Comparison of ENCODE assay signal across 18 cellular contexts in genomic region chr5:159899067-159900049, GRCh38. TPM values are rescaled to one million over a fixed set of nuclear protein-coding genes. Genes with fewer than 3 reads are reported as not detected.
A peak's percentile ranks its signal among the peaks of the same experiment; 100 is the strongest.
DNase-seq lines count a peak whose midpoint lies in the region; ATAC-seq and TF ChIP-seq lines count a peak whose summit lies in the region.
"Had no signal": no experiment of that assay in that cellular context is flagged by ENCODE, and none has a peak within 500 bp of the region (broad histone marks: within the 10 kb centered on the region; RNA-seq: fewer than 3 reads in every experiment).

No MANE protein-coding gene starts in this region.

- H3K27me3 Mint-ChIP-seq in MCF 10A (ENCODE audit: insufficient read depth, unreplicated experiment) = no peaks in the 10 kb centered on the region

- H3K9me3 ChIP-seq in breast epithelium = no peaks in the 10 kb centered on the region
- H3K9me3 ChIP-seq: transverse colon had no signal

- H3K4me1 Mint-ChIP-seq in MCF 10A (ENCODE audit: insufficient read depth, unreplicated experiment) = peaks cover 30% of the 10 kb centered on the region

- CTCF ChIA-PET in MCF 10A (lab: Yijun Ruan, JAX) = interaction anchor here (0.5 to 2.0 kb wide), 6 partner anchors 8 to 455 kb away, joined by 3 to 5 read pairs (median 3); no protein-coding TSS in a partner anchor

- ATAC-seq in GM21447 (IDR thresholded peaks at IDR 0.05; ENCODE audit: unreplicated experiment) = no peak
- ATAC-seq: activated CD8-positive, alpha-beta T cell treated with anti-CD3 and anti-CD28 coated beads for 36 hours; activated naive CD8-positive, alpha-beta T cell treated with anti-CD3 and anti-CD28 coated beads, Interleukin-2, amount 50 U/mL, for 24 hours; activated T-cell treated with anti-CD3 and anti-CD28 coated beads, Interleukin-2, amount 50 U/mL, for 72 hours had no signal

- no peaks in the 10 kb centered on the region for H3K9me3 Mint-ChIP-seq in MCF 10A (ENCODE audit: unreplicated experiment)
- H3K9me3 Mint-ChIP-seq: activated CD8-positive, alpha-beta T cell treated with anti-CD3 and anti-CD28 coated beads for 36 hours; activated naive CD8-positive, alpha-beta T cell treated with anti-CD3 and anti-CD28 coated beads, Interleukin-2, amount 50 U/mL, for 24 hours; activated T-cell treated with anti-CD3 and anti-CD28 coated beads, Interleukin-2, amount 50 U/mL, for 72 hours had no signal

- no peak overlapping the region for H3K4me3 Mint-ChIP-seq in MCF 10A (ENCODE audit: unreplicated experiment)
- H3K4me3 Mint-ChIP-seq: activated CD8-positive, alpha-beta T cell treated with anti-CD3 and anti-CD28 coated beads for 36 hours; activated naive CD8-positive, alpha-beta T cell treated with anti-CD3 and anti-CD28 coated beads, Interleukin-2, amount 50 U/mL, for 24 hours; activated T-cell treated with anti-CD3 and anti-CD28 coated beads, Interleukin-2, amount 50 U/mL, for 72 hours had no signal

- H3K27ac ChIP-seq in breast epithelium (no peak overlapping the region), VCaP (peak overlapping the region; percentile 47)
- H3K27ac ChIP-seq: skin epidermis, transverse colon had no signal

- intact Hi-C loops in MCF 10A (cut with micrococcal nuclease) = no loop called here
- intact Hi-C loops in breast epithelium (cut with DNase I; ENCODE audit: low total_unique reads) = no loop called here

- no peak for TF ChIP-seq POLR2A in breast epithelium (IDR thresholded peaks at IDR 0.05)

- no peak overlapping the region for H3K27ac Mint-ChIP-seq in MCF 10A (ENCODE audit: low read depth, unreplicated experiment)
- H3K27ac Mint-ChIP-seq: activated CD8-positive, alpha-beta T cell treated with anti-CD3 and anti-CD28 coated beads for 36 hours; activated naive CD8-positive, alpha-beta T cell treated with anti-CD3 and anti-CD28 coated beads, Interleukin-2, amount 50 U/mL, for 24 hours; activated T-cell treated with anti-CD3 and anti-CD28 coated beads, Interleukin-2, amount 50 U/mL, for 72 hours had no signal

- H3K36me3 Mint-ChIP-seq in MCF 10A (ENCODE audit: insufficient read depth, unreplicated experiment) = no peaks in the 10 kb centered on the region

- no peaks in the 10 kb centered on the region for H3K27me3 ChIP-seq in breast epithelium
- H3K27me3 ChIP-seq: transverse colon had no signal

- TF ChIP-seq CTCF in MCF 10A (IDR thresholded peaks at IDR 0.05; ENCODE audit: unreplicated experiment) = no peak
- no peak for TF ChIP-seq CTCF in breast epithelium (IDR thresholded peaks at IDR 0.05)
- TF ChIP-seq CTCF in VCaP (conservative IDR thresholded peaks at IDR 0.05) = no peak
- TF ChIP-seq CTCF in foreskin fibroblast (IDR thresholded peaks at IDR 0.05; ENCODE audit: low read depth, low read length) = no peak

- no peaks in the 10 kb centered on the region for H3K36me3 ChIP-seq in breast epithelium
- H3K36me3 ChIP-seq: transverse colon had no signal

- BruUV-seq in MCF 10A (replicated peaks; lab: Mats Ljungman, UMichigan) = no TSS peak

- no peaks in the 10 kb centered on the region for H3K4me1 ChIP-seq in breast epithelium
- H3K4me1 ChIP-seq: transverse colon had no signal

- POLR2A ChIA-PET in MCF 10A (lab: Yijun Ruan, JAX) = no interaction called here

- peak; percentile 56 for DNase-seq in MCF 10A (ENCODE audit: unreplicated experiment)
- no peak for DNase-seq in breast epithelium (ENCODE audit: low spot score in 2 of 2)
- DNase-seq in foreskin fibroblast = peak; percentile 57 to 74
- DNase-seq in AML-193 (lab: John Stamatoyannopoulos, UW) = no peak
- DNase-seq in NCI-H226 = no peak
- DNase-seq in iPS-NIHi7 (ENCODE audit: extremely low spot score) = no peak
- DNase-seq: activated CD8-positive, alpha-beta T cell treated with anti-CD3 and anti-CD28 coated beads for 36 hours; activated naive CD8-positive, alpha-beta T cell treated with anti-CD3 and anti-CD28 coated beads, Interleukin-2, amount 50 U/mL, for 24 hours; activated T-cell treated with anti-CD3 and anti-CD28 coated beads, Interleukin-2, amount 50 U/mL, for 72 hours; head of caudate nucleus; kidney; occipital lobe; stimulated activated naive CD4-positive, alpha-beta T cell; SW 1271; transverse colon had no signal

- no peak overlapping the region for H3K4me3 ChIP-seq in breast epithelium
- H3K4me3 ChIP-seq in foreskin fibroblast (ENCODE audit: low read depth in 1 of 2, low read length in 2 of 2) = no peak overlapping the region
- H3K4me3 ChIP-seq: skin epidermis, transverse colon had no signal

RNA-seq across cellular contexts. Expression of gene ADRA1B, which starts 16.9 kb away (rescaled TPM):
- total RNA-seq in MCF 10A (2022) (0.14 TPM in 1 of 2 replicates, not detected in the other), breast epithelium (1 to 10 TPM in 1 of 3 donors, under 1 TPM in 2; 0.33 to 2.9 (median 0.88) TPM)
- total RNA-seq: activated CD8-positive, alpha-beta T cell treated with anti-CD3 and anti-CD28 coated beads for 36 hours; activated T-cell treated with anti-CD3 and anti-CD28 coated beads, Interleukin-2, amount 50 U/mL, for 72 hours had no signal

Comparison
In these comparisons a context has a peak if more than half of its experiments do, and no peak if none do; other contexts are left out.
1. DNase-seq: peak in MCF 10A (single experiment) and foreskin fibroblast (2 of 2); none in breast epithelium (0 of 2), AML-193 (0 of 2), NCI-H226 (single experiment) and iPS-NIHi7 (single experiment).